9 cellular contexts compared by ENCODE assay signal in genomic region chr1:174966000-174966572, GRCh38. TPM values are rescaled to one million over a fixed set of nuclear protein-coding genes. Genes with fewer than 3 reads are reported as not detected.
DNase-seq lines count a peak whose midpoint lies in the region; ATAC-seq and TF ChIP-seq lines count a peak whose summit lies in the region.
"Had no signal": no experiment of that assay in that cellular context is flagged by ENCODE, and none has a peak within 500 bp of the region (broad histone marks: within the 10 kb centered on the region; RNA-seq: fewer than 3 reads in every experiment).

No MANE protein-coding gene starts in this region.

- peak overlapping the region; percentile 84 for H3K27ac ChIP-seq in lower lobe of right lung
- peak overlapping the region; percentile 68 to 75 for H3K27ac ChIP-seq in tibial artery
- no peak overlapping the region for H3K27ac ChIP-seq in WERI-Rb-1

- H3K4me3 ChIP-seq in lower lobe of right lung (peak overlapping the region; percentile 31), tibial artery (no peak overlapping the region), WERI-Rb-1 (ENCODE audit: low read depth, low read length) (no peak overlapping the region)

- H3K27me3 ChIP-seq in lower lobe of right lung (ENCODE audit: low read depth) (no peaks in the 10 kb centered on the region), tibial artery (no peaks in the 10 kb centered on the region), WERI-Rb-1 (ENCODE audit: insufficient read depth, low read depth, severe bottlenecking) (no peaks in the 10 kb centered on the region)

- peaks cover 3% of the 10 kb centered on the region for H3K36me3 Mint-ChIP-seq in activated naive CD4-positive, alpha-beta T cell treated with anti-CD3 and anti-CD28 coated beads, Interleukin-2, amount 50 U/mL, for 24 hours

- H3K4me1 ChIP-seq in lower lobe of right lung, result peaks cover 75% of the 10 kb centered on the region
- H3K4me1 ChIP-seq in tibial artery, result peaks cover 0 to 76% (median 40%) of the 10 kb centered on the region in 4 donors

- TF ChIP-seq CTCF in lower lobe of right lung (IDR thresholded peaks at IDR 0.05) (no peak), tibial artery (IDR thresholded peaks at IDR 0.05) (no peak), WERI-Rb-1 (IDR thresholded peaks at IDR 0.05; ENCODE audit: low read depth, low read length) (no peak), GM13976 (IDR thresholded peaks at IDR 0.05; ENCODE audit: borderline replicate concordance, control extremely low read depth, extremely low read depth, insufficient read depth, missing control alignments) (no peak)

- peaks cover 74% of the 10 kb centered on the region for H3K4me1 Mint-ChIP-seq in activated naive CD4-positive, alpha-beta T cell treated with anti-CD3 and anti-CD28 coated beads, Interleukin-2, amount 50 U/mL, for 24 hours

- intact Hi-C loops in lower lobe of right lung (cut with DNase I), result no loop called here
- intact Hi-C loops in tibial artery (cut with DNase I; ENCODE audit: low total_unique reads), result no loop called here

- CTCF ChIA-PET in HEK293T (lab: Yijun Ruan, JAX), result interaction anchor here (0.6 kb wide), 1 partner anchor 1493 kb away, joined by 3 read pairs; no protein-coding TSS in a partner anchor

- H3K9me3 ChIP-seq in lower lobe of right lung (no peaks in the 10 kb centered on the region), tibial artery (no peaks in the 10 kb centered on the region), WERI-Rb-1 (ENCODE audit: severe bottlenecking) (no peaks in the 10 kb centered on the region)

- H3K27ac Mint-ChIP-seq in activated naive CD4-positive, alpha-beta T cell treated with anti-CD3 and anti-CD28 coated beads, Interleukin-2, amount 50 U/mL, for 24 hours, result peak overlapping the region; percentile 91

- no peaks in the 10 kb centered on the region for H3K9me3 Mint-ChIP-seq in activated naive CD4-positive, alpha-beta T cell treated with anti-CD3 and anti-CD28 coated beads, Interleukin-2, amount 50 U/mL, for 24 hours

- peak; percentile 62 to 77 for ATAC-seq in lower lobe of right lung

- no peaks in the 10 kb centered on the region for H3K27me3 Mint-ChIP-seq in activated naive CD4-positive, alpha-beta T cell treated with anti-CD3 and anti-CD28 coated beads, Interleukin-2, amount 50 U/mL, for 24 hours

- peak overlapping the region; percentile 87 for H3K4me3 Mint-ChIP-seq in activated naive CD4-positive, alpha-beta T cell treated with anti-CD3 and anti-CD28 coated beads, Interleukin-2, amount 50 U/mL, for 24 hours

- H3K36me3 ChIP-seq in lower lobe of right lung (no peaks in the 10 kb centered on the region), tibial artery (no peaks in the 10 kb centered on the region), WERI-Rb-1 (no peaks in the 10 kb centered on the region)

- in situ Hi-C loops in GM13976 (cut with MboI; ENCODE audit: low sequenced_read_pairs, unreplicated experiment), result no loop called here

- DNase-seq in activated naive CD4-positive, alpha-beta T cell treated with anti-CD3 and anti-CD28 coated beads, Interleukin-2, amount 50 U/mL, for 16 hours, result no peak
- DNase-seq in amniotic epithelial cell (ENCODE audit: low read depth) (peak; percentile 71), lower lobe of right lung (no peak), tibial artery (no peak), WERI-Rb-1 (no peak), HEK293T (ENCODE audit: extremely low spot score) (no peak), GM13976 (ENCODE audit: low spot score) (no peak)
- DNase-seq: COR-L47 had no signal

- POLR2A ChIA-PET in HEK293T (lab: Yijun Ruan, JAX), result interaction anchor here (1.0 kb wide), 1 partner anchor 33 kb away, joined by 4 read pairs; no protein-coding TSS in a partner anchor

TF ChIP-seq in HEK293T, 16 proteins besides CTCF, POLR2A, EP300 and RAD21:
- TF ChIP-seq FOXM1 (IDR thresholded peaks at IDR 0.05; ENCODE audit: borderline replicate concordance) (no peak), NFRKB (IDR thresholded peaks at IDR 0.05) (no peak), ZNF384 (IDR thresholded peaks at IDR 0.05) (no peak), HDGF (IDR thresholded peaks at IDR 0.05; ENCODE audit: borderline replicate concordance) (no peak), LEF1 (IDR thresholded peaks at IDR 0.05; ENCODE audit: borderline replicate concordance) (no peak), ELF4 (IDR thresholded peaks at IDR 0.05) (no peak), CTBP1 (IDR thresholded peaks at IDR 0.05; ENCODE audit: borderline replicate concordance) (no peak), PKNOX1 (IDR thresholded peaks at IDR 0.05) (no peak), SUZ12 (IDR thresholded peaks at IDR 0.05) (no peak), BHLHE40 (IDR thresholded peaks at IDR 0.05; ENCODE audit: borderline replicate concordance) (no peak), FOXK2 (IDR thresholded peaks at IDR 0.05) (no peak), FOXA1 (IDR thresholded peaks at IDR 0.05) (no peak), L3MBTL2 (conservative IDR thresholded peaks at IDR 0.05) (no peak), ARNT (IDR thresholded peaks at IDR 0.05) (no peak), TARDBP (IDR thresholded peaks at IDR 0.05) (no peak), SP1 (IDR thresholded peaks at IDR 0.05) (no peak)

RNA-seq across cellular contexts. Expression of gene CACYBP, which starts 33.7 kb away (rescaled TPM):
- 74.4 TPM for total RNA-seq in lower lobe of right lung

RNA-seq across cellular contexts. Expression of gene MRPS14, which starts 57.1 kb away (rescaled TPM):
- total RNA-seq in lower lobe of right lung, result 27.5 TPM
